ENCODE assay signal across 8 cellular contexts in the genomic region with DNA sequence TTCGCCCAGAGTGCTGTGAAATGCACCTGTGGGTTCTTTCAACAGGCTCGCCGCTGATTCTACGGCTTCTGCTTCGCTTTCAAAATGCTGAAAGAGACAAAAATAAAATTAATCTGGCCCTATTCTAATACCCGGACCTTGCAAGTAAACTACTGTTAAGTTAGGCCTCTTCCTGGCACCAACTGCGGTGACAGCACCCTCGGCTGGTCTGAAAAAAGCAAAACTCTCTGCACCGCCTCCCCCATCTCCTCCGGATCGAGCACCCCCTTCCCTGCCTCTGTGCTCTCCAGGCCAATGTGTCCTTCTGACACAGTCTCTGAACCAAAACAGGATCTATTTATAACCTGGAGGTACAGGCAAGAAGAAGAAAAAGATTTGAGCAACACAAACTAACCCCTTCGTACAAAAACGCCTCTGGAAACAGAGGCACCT. TPM values are rescaled to one million over a fixed set of nuclear protein-coding genes. Genes with fewer than 3 reads are reported as not detected.
DNase-seq lines count a peak whose midpoint lies in the region; ATAC-seq and TF ChIP-seq lines count a peak whose summit lies in the region.

No MANE protein-coding gene starts in this region.

- peak; percentile 39 for ATAC-seq in GM18909 (IDR thresholded peaks at IDR 0.05; ENCODE audit: poor library complexity, unreplicated experiment)
- ATAC-seq in HG03439 (IDR thresholded peaks at IDR 0.05; ENCODE audit: unreplicated experiment): peak; percentile 26
- peak; percentile 72 for ATAC-seq in SK-N-SH treated with all-trans-retinoic acid at 6 μM for 48 hours
- peak; percentile 48 to 82 (median 73) for ATAC-seq in heart right ventricle

- peak; percentile 27 for TF ChIP-seq CTCF in BE2C (IDR thresholded peaks at IDR 0.05; ENCODE audit: low read depth, low read length)
- TF ChIP-seq CTCF in heart right ventricle (IDR thresholded peaks at IDR 0.05): peak in 3 of 9 donors; percentile 23 to 41 (median 36)

- H3K9ac ChIP-seq in adipocyte (ENCODE audit: low read length): peak overlapping the region; percentile 98

- 2% methylated on average over 13 of the region's 13 CpGs for WGBS in heart right ventricle, 2 donors
- WGBS in urinary bladder: 2% methylated on average over 13 of the region's 13 CpGs

- peak; percentile 45 for DNase-seq in BE2C
- DNase-seq in adipocyte (ENCODE audit: low read depth): peak; percentile 78
- DNase-seq in heart right ventricle: peak; percentile 35 to 70
- peak; percentile 29 to 89 (median 56) for DNase-seq in posterior cingulate gyrus

- H3K36me3 ChIP-seq in BE2C (peaks cover 5% of the 10 kb centered on the region), adipocyte (ENCODE audit: control insufficient read depth, insufficient read depth, low read length, severe bottlenecking) (peaks cover 40% of the 10 kb centered on the region), heart right ventricle (peaks cover 0 to 45% (median 23%) of the 10 kb centered on the region in 9 donors), urinary bladder (ENCODE audit: insufficient read depth) (no peaks in the 10 kb centered on the region)

- H3K9me3 ChIP-seq in BE2C (no peaks in the 10 kb centered on the region), adipocyte (ENCODE audit: control insufficient read depth, low read length) (no peaks in the 10 kb centered on the region), heart right ventricle (no peaks in the 10 kb centered on the region)

- H3K4me3 ChIP-seq in BE2C (ENCODE audit: low read depth, low read length) (peak overlapping the region; percentile 85), adipocyte (ENCODE audit: low read length) (peak overlapping the region; percentile 96), heart right ventricle (peak overlapping the region; percentile 74 to 95 (median 89)), urinary bladder (ENCODE audit: low read depth, low read length) (peak overlapping the region; percentile 93)

- no peaks in the 10 kb centered on the region for H3K27me3 ChIP-seq in BE2C
- H3K27me3 ChIP-seq in adipocyte (replicated peaks; ENCODE audit: control insufficient read depth, insufficient read depth, low read length): no peaks in the 10 kb centered on the region
- H3K27me3 ChIP-seq in heart right ventricle: no peaks in the 10 kb centered on the region

- H3K27ac ChIP-seq in heart right ventricle (peak overlapping the region; percentile 95 to 99 (median 97)), urinary bladder (ENCODE audit: low read depth) (peak overlapping the region; percentile 96)

- intact Hi-C loops in heart right ventricle (cut with DNase I) (loop anchor here in 6 of 10 donors (2.0 to 10.0 kb wide), 5 partner anchors 25 to 663 kb away; a partner anchor contains a TSS), posterior cingulate gyrus (cut with DNase I) (loop anchor here (5.0 kb wide), 2 partner anchors 151 to 421 kb away; a partner anchor contains a TSS)

- H3K4me1 ChIP-seq in BE2C: no peaks in the 10 kb centered on the region
- H3K4me1 ChIP-seq in adipocyte (ENCODE audit: control insufficient read depth, insufficient read depth, low read length): peaks cover 46% of the 10 kb centered on the region
- H3K4me1 ChIP-seq in heart right ventricle: peaks cover 0 to 64% (median 52%) of the 10 kb centered on the region in 9 donors
- H3K4me1 ChIP-seq in urinary bladder (ENCODE audit: insufficient read depth): no peaks in the 10 kb centered on the region

TF ChIP-seq in SK-N-SH treated with all-trans-retinoic acid at 6 μM for 48 hours, 23 proteins besides CTCF, POLR2A, EP300 and RAD21:
- no peak for TF ChIP-seq SNAI2 (CRISPR knock-in tag; IDR thresholded peaks at IDR 0.05)

RNA-seq across cellular contexts. Expression of a gene that starts 1.1 kb away (rescaled TPM):
- polyA plus RNA-seq in BE2C (2012; ENCODE audit: insufficient read depth, insufficient read length, low read depth): 31.6 TPM
- 10 to 100 TPM; 18.9 to 36.4 (median 30.3) TPM for total RNA-seq in heart right ventricle
- polyA plus RNA-seq in heart right ventricle: 10 to 100 TPM in 1 of 2 donors, 1 to 10 TPM in 1; 8.7 to 98.1 TPM
- 101 TPM for total RNA-seq in urinary bladder
- 24.1 TPM for polyA plus RNA-seq in urinary bladder

Comparison
In these comparisons a context has a peak if more than half of its experiments do, and no peak if none do; other contexts are left out.
1. Peak in every context shown above with its lines: DNase-seq, ATAC-seq, H3K4me3 ChIP-seq and H3K27ac ChIP-seq.